ENCODE assay signal across 11 cellular contexts in genomic region chr7:25454562-25455031, GRCh38.
DNase-seq lines count a peak whose midpoint lies in the region; ATAC-seq, FAIRE-seq and TF ChIP-seq lines count a peak whose summit lies in the region.
"Had no signal": no experiment of that assay in that cellular context is flagged by ENCODE, and none has a peak within 500 bp of the region (broad histone marks: within the 10 kb centered on the region; RNA-seq: fewer than 3 reads in every experiment).

No MANE protein-coding gene starts in this region.

- intact Hi-C loops in naive thymus-derived CD4-positive, alpha-beta T cell (cut with micrococcal nuclease) = no loop called here

- peak in 1 of 2 donors; percentile 51 for TF ChIP-seq EP300 in tibial nerve (IDR thresholded peaks at IDR 0.05)

- TF ChIP-seq CTCF in astrocyte (IDR thresholded peaks at IDR 0.05; ENCODE audit: insufficient read depth, low read depth, low read length) (no peak), tibial nerve (IDR thresholded peaks at IDR 0.05) (no peak)

- 53 to 64% methylated on average over 8 of the region's 8 CpGs for WGBS in tibial nerve, 2 donors

- POLR2A ChIA-PET in naive thymus-derived CD4-positive, alpha-beta T cell (lab: Charles Lee) = no interaction called here

- peaks cover 21% of the 10 kb centered on the region for H3K27me3 Mint-ChIP-seq in astrocyte (ENCODE audit: low read depth, unreplicated experiment)
- H3K27me3 Mint-ChIP-seq in naive thymus-derived CD4-positive, alpha-beta T cell = peaks cover 0 to 7% (median 0%) of the 10 kb centered on the region in 5 donors

- no peak overlapping the region for H2AFZ ChIP-seq in astrocyte (ENCODE audit: low read depth, low read length)

- TF ChIP-seq POLR2A in tibial nerve (IDR thresholded peaks at IDR 0.05) = no peak

- H3K36me3 ChIP-seq in astrocyte (ENCODE audit: insufficient read depth, low read length) (no peaks in the 10 kb centered on the region), tibial nerve (no peaks in the 10 kb centered on the region), MG63 (no peaks in the 10 kb centered on the region)
- H3K36me3 ChIP-seq in naive thymus-derived CD4-positive, alpha-beta T cell (ENCODE audit: control insufficient read depth in 2 of 3, insufficient read depth in 3 of 3, low read length in 3 of 3) = no peaks in the 10 kb centered on the region

- CTCF ChIA-PET in naive thymus-derived CD4-positive, alpha-beta T cell (lab: Charles Lee) = no interaction called here

- H3K4me1 ChIP-seq in astrocyte (ENCODE audit: insufficient read depth, low read length) = no peaks in the 10 kb centered on the region
- peaks cover 0 to 33% (median 4%) of the 10 kb centered on the region in 4 donors for H3K4me1 ChIP-seq in tibial nerve
- no peaks in the 10 kb centered on the region for H3K4me1 ChIP-seq in naive thymus-derived CD4-positive, alpha-beta T cell (ENCODE audit: control insufficient read depth in 2 of 2, insufficient read depth in 2 of 2, low read length in 2 of 2)

- no peak overlapping the region for H3K4me3 Mint-ChIP-seq in astrocyte (ENCODE audit: unreplicated experiment)
- no peak overlapping the region for H3K4me3 Mint-ChIP-seq in naive thymus-derived CD4-positive, alpha-beta T cell

- H3K27me3 ChIP-seq in astrocyte (ENCODE audit: insufficient read depth, low read length) (no peaks in the 10 kb centered on the region), tibial nerve (no peaks in the 10 kb centered on the region), MG63 (no peaks in the 10 kb centered on the region; the same call in none of the 2 replicates)
- no peaks in the 10 kb centered on the region for H3K27me3 ChIP-seq in naive thymus-derived CD4-positive, alpha-beta T cell (ENCODE audit: control insufficient read depth in 2 of 2, insufficient read depth in 2 of 2, low read length in 2 of 2)

- no peak overlapping the region for H3K4me3 ChIP-seq in astrocyte (ENCODE audit: insufficient read depth, low read depth, low read length)
- H3K4me3 ChIP-seq in tibial nerve = no peak overlapping the region
- no peak overlapping the region for H3K4me3 ChIP-seq in MG63
- H3K4me3 ChIP-seq in naive thymus-derived CD4-positive, alpha-beta T cell (ENCODE audit: low read length) = no peak overlapping the region
- H3K4me3 ChIP-seq: SK-N-MC had no signal

- H3K36me3 Mint-ChIP-seq in astrocyte (ENCODE audit: low read depth, unreplicated experiment) = no peaks in the 10 kb centered on the region
- H3K36me3 Mint-ChIP-seq in naive thymus-derived CD4-positive, alpha-beta T cell = no peaks in the 10 kb centered on the region

- H3K9ac ChIP-seq in astrocyte (ENCODE audit: low read length) = no peak overlapping the region

- H4K20me1 ChIP-seq in astrocyte (ENCODE audit: insufficient read depth, low read length) = no peaks in the 10 kb centered on the region

- no peaks in the 10 kb centered on the region for H3K79me2 ChIP-seq in astrocyte (ENCODE audit: insufficient read depth, low read length)

- FAIRE-seq in astrocyte (lab: Jason Lieb, UNC) = no peak

- H3K27ac Mint-ChIP-seq in astrocyte (ENCODE audit: unreplicated experiment) = no peak overlapping the region
- H3K27ac Mint-ChIP-seq in naive thymus-derived CD4-positive, alpha-beta T cell = no peak overlapping the region

- ATAC-seq in left lobe of liver (peak; percentile 24), HG03108 (IDR thresholded peaks at IDR 0.05; ENCODE audit: unreplicated experiment) (no peak)
- no peak for ATAC-seq in naive thymus-derived CD4-positive, alpha-beta T cell

- H3K27ac ChIP-seq in astrocyte (ENCODE audit: low read depth, low read length) (no peak overlapping the region), tibial nerve (peak overlapping the region in 1 of 4 donors; percentile 72)
- H3K27ac ChIP-seq in naive thymus-derived CD4-positive, alpha-beta T cell (ENCODE audit: low read depth, low read length) = no peak overlapping the region
- H3K27ac ChIP-seq: SK-N-MC had no signal

- H3K4me2 ChIP-seq in astrocyte (ENCODE audit: low read length) = peak overlapping the region; percentile 15

- no peaks in the 10 kb centered on the region for H3K4me1 Mint-ChIP-seq in astrocyte (ENCODE audit: low read depth, unreplicated experiment)
- peaks cover 0 to 1% (median 0%) of the 10 kb centered on the region in 7 donors for H3K4me1 Mint-ChIP-seq in naive thymus-derived CD4-positive, alpha-beta T cell

- H3K9me3 Mint-ChIP-seq in astrocyte (ENCODE audit: unreplicated experiment) = no peaks in the 10 kb centered on the region
- no peaks in the 10 kb centered on the region for H3K9me3 Mint-ChIP-seq in naive thymus-derived CD4-positive, alpha-beta T cell

- H3K9me3 ChIP-seq in astrocyte (ENCODE audit: insufficient read depth, low read depth, low read length) (no peaks in the 10 kb centered on the region), tibial nerve (no peaks in the 10 kb centered on the region), MG63 (no peaks in the 10 kb centered on the region)
- H3K9me3 ChIP-seq in naive thymus-derived CD4-positive, alpha-beta T cell (ENCODE audit: control insufficient read depth in 2 of 3, low read length in 3 of 3) = no peaks in the 10 kb centered on the region

- DNase-seq in SIG-M5 treated with dmso at 0.1 percent for 504 hours (lab: John Stamatoyannopoulos, UW; ENCODE audit: unreplicated experiment) (peak; percentile 14), SIG-M5 (lab: John Stamatoyannopoulos, UW) (no peak), astrocyte (ENCODE audit: low read depth) (no peak), left lobe of liver (ENCODE audit: low spot score) (no peak), tibial nerve (ENCODE audit: low spot score in 2 of 2) (peak; percentile 30 to 48), MG63 (no peak)
- DNase-seq in naive thymus-derived CD4-positive, alpha-beta T cell = no peak
- DNase-seq: activated CD4-positive, alpha-beta T cell treated with anti-CD3 and anti-CD28 coated beads for 4 hours; activated gamma-delta T cell had no signal

Comparison
In these comparisons a context has a peak if more than half of its experiments do, and no peak if none do; other contexts are left out.
1. DNase-seq: peak in SIG-M5 treated with dmso at 0.1 percent for 504 hours (single experiment) and tibial nerve (2 of 2); none in SIG-M5 (single experiment), astrocyte (single experiment), left lobe of liver (single experiment), MG63 (single experiment) and naive thymus-derived CD4-positive, alpha-beta T cell (0 of 9).